Comparison of ENCODE assay signal across 10 cellular contexts in genomic region chr17:382644-383533, GRCh38. TPM values are rescaled to one million over a fixed set of nuclear protein-coding genes. Genes with fewer than 3 reads are reported as not detected.
DNase-seq lines count a peak whose midpoint lies in the region; ATAC-seq, FAIRE-seq and TF ChIP-seq lines count a peak whose summit lies in the region.
"Had no signal": no experiment of that assay in that cellular context is flagged by ENCODE, and none has a peak within 500 bp of the region (broad histone marks: within the 10 kb centered on the region; RNA-seq: fewer than 3 reads in every experiment).

No MANE protein-coding gene starts in this region.

- no peaks in the 10 kb centered on the region for H4K20me1 ChIP-seq in IMR-90 (ENCODE audit: insufficient read depth, low read length)

- CTCF ChIA-PET in IMR-90 (lab: Yijun Ruan, JAX) = no interaction called here

- H3K4me2 ChIP-seq in IMR-90 (ENCODE audit: low read depth, low read length) = peak overlapping the region; percentile 38; the same call in 1 of the 2 replicates

- no peak overlapping the region for H3K4ac ChIP-seq in IMR-90 (ENCODE audit: low read depth, low read length)

- no peak overlapping the region for H4K8ac ChIP-seq in IMR-90 (ENCODE audit: low read depth in 2 of 2, low read length in 2 of 2)

- no peak overlapping the region for H3K9ac ChIP-seq in IMR-90 (ENCODE audit: low read depth, low read length)

- BruUV-seq in IMR-90 (replicated peaks; lab: Mats Ljungman, UMichigan) = no TSS peak

- no peak overlapping the region for H2BK15ac ChIP-seq in IMR-90 (ENCODE audit: low read depth, low read length)

- TF ChIP-seq CTCF in AG10803 (conservative IDR thresholded peaks at IDR 0.05; ENCODE audit: low read length) = no peak
- no peak for TF ChIP-seq CTCF in IMR-90 (conservative IDR thresholded peaks at IDR 0.05; ENCODE audit: low read depth, low read length)
- no peak for TF ChIP-seq CTCF in bronchial epithelial cell (IDR thresholded peaks at IDR 0.05; ENCODE audit: insufficient read depth, low read length, severe bottlenecking)

- H4K5ac ChIP-seq in IMR-90 (ENCODE audit: low read depth, low read length) = no peak overlapping the region

- peak; percentile 79 for FAIRE-seq in bronchial epithelial cell (lab: Jason Lieb, UNC)

- ATAC-seq in IMR-90 (ENCODE audit: low read depth) (peak; percentile 42), GM19463 (IDR thresholded peaks at IDR 0.05; ENCODE audit: unreplicated experiment) (no peak)

- H3K23ac ChIP-seq in IMR-90 (ENCODE audit: low read depth, low read length) = no peak overlapping the region

- no peak for TF ChIP-seq POLR2A in IMR-90 (IDR thresholded peaks at IDR 0.05; ENCODE audit: low read depth, low read length)

- no peak overlapping the region for H3K4me3 ChIP-seq in AG10803 (ENCODE audit: low read length)
- H3K4me3 ChIP-seq in IMR-90 (ENCODE audit: insufficient read depth, low read depth, low read length) = no peak overlapping the region
- H3K4me3 ChIP-seq in bronchial epithelial cell (ENCODE audit: low read depth, low read length) = no peak overlapping the region
- H3K4me3 ChIP-seq in MG63 = no peak overlapping the region

- H3K27me3 ChIP-seq in IMR-90 (ENCODE audit: control insufficient read depth, insufficient read depth, low read length) = peaks cover 17% of the 10 kb centered on the region
- peaks cover 4% of the 10 kb centered on the region for H3K27me3 ChIP-seq in bronchial epithelial cell (ENCODE audit: control insufficient read depth, insufficient read depth, low read length)
- H3K27me3 ChIP-seq in MG63 = no peaks in the 10 kb centered on the region

- H4K91ac ChIP-seq in IMR-90 (ENCODE audit: insufficient read depth, low read depth, low read length) = no peak overlapping the region

- dilution Hi-C loops in IMR-90 (cut with HindIII; ENCODE audit: low sequenced_read_pairs, unreplicated experiment) = no loop called here

- no peak overlapping the region for H2AK9ac ChIP-seq in IMR-90 (replicated peaks; ENCODE audit: low read depth, low read length, poor library complexity)

- H2AK5ac ChIP-seq in IMR-90 (ENCODE audit: low read depth, low read length) = no peak overlapping the region

- peaks cover 10% of the 10 kb centered on the region for H3K4me1 ChIP-seq in IMR-90 (ENCODE audit: control insufficient read depth, insufficient read depth, low read length)

- intact Hi-C loops in IMR-90 (cut with micrococcal nuclease) = no loop called here

- in situ Hi-C loops in IMR-90 (cut with MboI; ENCODE audit: low sequenced_read_pairs) = no loop called here

- H3K14ac ChIP-seq in IMR-90 (replicated peaks; ENCODE audit: low read depth, low read length) = no peak overlapping the region

- no peaks in the 10 kb centered on the region for H3K9me3 ChIP-seq in IMR-90 (ENCODE audit: control insufficient read depth, insufficient read depth, low read length)
- H3K9me3 ChIP-seq in MG63 = no peaks in the 10 kb centered on the region

- H3K18ac ChIP-seq in IMR-90 (ENCODE audit: low read depth, low read length) = no peak overlapping the region

- no peaks in the 10 kb centered on the region; the same call in 1 of the 2 replicates for H3K9me1 ChIP-seq in IMR-90 (ENCODE audit: insufficient read depth, low read length)

- POLR2A ChIA-PET in IMR-90 (lab: Charles Lee; ENCODE audit: unreplicated experiment) = no interaction called here

- no peaks in the 10 kb centered on the region for H3K79me1 ChIP-seq in IMR-90 (ENCODE audit: low read depth in 1 of 2, low read length in 2 of 2)

- H2BK120ac ChIP-seq in IMR-90 (ENCODE audit: low read depth, low read length) = no peak overlapping the region

- H3K36me3 ChIP-seq in IMR-90 (ENCODE audit: control insufficient read depth, insufficient read depth, low read length) (no peaks in the 10 kb centered on the region), bronchial epithelial cell (ENCODE audit: control insufficient read depth, insufficient read depth, low read length) (no peaks in the 10 kb centered on the region), MG63 (no peaks in the 10 kb centered on the region)

- H2BK5ac ChIP-seq in IMR-90 (ENCODE audit: low read depth, low read length, poor library complexity, severe bottlenecking) = no peak overlapping the region

- DNase-seq in AG10803 (ENCODE audit: low read depth) (peak; percentile 54), IMR-90 (peak; percentile 87), bronchial epithelial cell (ENCODE audit: low read depth) (no peak), middle frontal gyrus (ENCODE audit: extremely low spot score, low spot score) (peak; percentile 39), MG63 (no peak), GDM1 (lab: John Stamatoyannopoulos, UW) (no peak)
- no peak for DNase-seq in activated CD4-positive, CD25-positive, alpha-beta regulatory T cell treated with anti-CD3 and anti-CD28 coated beads, Interleukin-2, amount 50 U/mL, for 72 hours
- DNase-seq: activated CD4-positive, alpha-beta T cell treated with anti-CD3 and anti-CD28 coated beads for 1 hour had no signal

- no peak overlapping the region for H2BK20ac ChIP-seq in IMR-90 (ENCODE audit: low read depth, low read length)

- 0% methylated on average over 4 of the region's 13 CpGs; no CpG with 5 or more reads in 1 of the 2 experiments for WGBS in IMR-90 (ENCODE audit: extremely low coverage in 2 of 2, insufficient read length in 1 of 2), 2 experiments

- no peak for TF ChIP-seq RAD21 in IMR-90 (IDR thresholded peaks at IDR 0.05; ENCODE audit: low read length)

- no peak overlapping the region for H2AFZ ChIP-seq in IMR-90 (replicated peaks; ENCODE audit: low read length, poor library complexity)

- no peak overlapping the region for H3K27ac ChIP-seq in IMR-90 (ENCODE audit: insufficient read depth, low read length)
- H3K27ac ChIP-seq: HL-60 had no signal

- H3K56ac ChIP-seq in IMR-90 (ENCODE audit: extremely low read depth, insufficient read depth, low read length) = no peak overlapping the region

TF ChIP-seq in IMR-90, 13 proteins besides CTCF, POLR2A, EP300 and RAD21:
- TF ChIP-seq CEBPB (IDR thresholded peaks at IDR 0.05; ENCODE audit: low read depth, low read length) (no peak), BHLHE40 (IDR thresholded peaks at IDR 0.05; ENCODE audit: low read depth, low read length) (no peak), RCOR1 (IDR thresholded peaks at IDR 0.05; ENCODE audit: insufficient replicate concordance, low read length) (no peak), RFX5 (IDR thresholded peaks at IDR 0.05; ENCODE audit: low read depth, low read length) (no peak), NFE2L2 (IDR thresholded peaks at IDR 0.05; ENCODE audit: low read depth, low read length) (no peak)

RNA-seq across cellular contexts. Expression of gene RPH3AL, which starts 30.3 kb away (rescaled TPM):
- total RNA-seq in IMR-90 (2012; rRNA removed) (0.83 and 1.8 TPM in 2 replicates), bronchial epithelial cell (6.1 and 11.3 TPM in 2 replicates)
- polyA plus RNA-seq in IMR-90 (2012; rRNA removed) = 1.5 and 2.5 TPM in 2 replicates
- 2.3 and 3.8 TPM in 2 replicates for polyA plus RNA-seq in IMR-90 (2012; cell fraction: cytosol; rRNA removed)
- 2.1 and 2.9 TPM in 2 replicates for polyA plus RNA-seq in IMR-90 (2012; cell fraction: nucleus; rRNA removed; ENCODE audit: low replicate concordance)
- total RNA-seq in MG63 (2014; rRNA removed; shearing (Covaris generic); ENCODE audit: low replicate concordance) = 0.64 and 2.3 TPM in 2 replicates

Comparison
In these comparisons a context has a peak if more than half of its experiments do, and no peak if none do; other contexts are left out.
1. DNase-seq: peak in AG10803 (single experiment), IMR-90 (single experiment) and middle frontal gyrus (single experiment); none in bronchial epithelial cell (single experiment), MG63 (single experiment), GDM1 (single experiment) and activated CD4-positive, CD25-positive, alpha-beta regulatory T cell treated with anti-CD3 and anti-CD28 coated beads, Interleukin-2, amount 50 U/mL, for 72 hours (single experiment).